In the genomic region with DNA sequence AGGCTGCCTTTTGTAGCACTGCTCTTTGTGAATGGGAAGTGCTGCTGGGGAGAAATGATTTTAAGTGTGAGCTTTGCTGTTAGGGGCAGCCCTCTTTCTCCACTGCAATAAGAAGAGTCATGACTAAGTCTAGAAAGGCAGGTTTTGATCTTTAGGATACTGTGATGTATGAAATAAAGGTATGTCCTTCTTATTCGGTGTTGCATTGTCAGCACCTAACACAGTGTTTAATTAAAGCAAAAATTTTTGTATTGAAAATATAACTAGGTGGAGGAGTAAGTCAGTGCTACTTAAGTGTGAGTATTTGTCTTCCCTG, we compare ENCODE assay signal across 8 cellular contexts.
DNase-seq lines count a peak whose midpoint lies in the region; ATAC-seq and TF ChIP-seq lines count a peak whose summit lies in the region.

No MANE protein-coding gene starts in this region.

- peaks cover 76% of the 10 kb centered on the region for H3K4me1 Mint-ChIP-seq in activated naive CD4-positive, alpha-beta T cell treated with anti-CD3 and anti-CD28 coated beads, Interleukin-2, amount 50 U/mL, for 24 hours
- peaks cover 84% of the 10 kb centered on the region for H3K4me1 Mint-ChIP-seq in activated naive CD8-positive, alpha-beta T cell treated with anti-CD3 and anti-CD28 coated beads, Interleukin-2, amount 50 U/mL, for 24 hours
- peaks cover 46 to 68% of the 10 kb centered on the region in 2 donors for H3K4me1 Mint-ChIP-seq in natural killer cell

- peak overlapping the region; percentile 79 for H3K27ac Mint-ChIP-seq in activated naive CD4-positive, alpha-beta T cell treated with anti-CD3 and anti-CD28 coated beads, Interleukin-2, amount 50 U/mL, for 24 hours
- H3K27ac Mint-ChIP-seq in activated naive CD8-positive, alpha-beta T cell treated with anti-CD3 and anti-CD28 coated beads, Interleukin-2, amount 50 U/mL, for 24 hours = peak overlapping the region; percentile 73
- H3K27ac Mint-ChIP-seq in natural killer cell = peak overlapping the region; percentile 36 to 70

- H3K9me3 ChIP-seq in right atrium auricular region = no peaks in the 10 kb centered on the region

- intact Hi-C loops in natural killer cell (cut with micrococcal nuclease) (no loop called here), left cardiac atrium (cut with DNase I) (no loop called here)

- H3K4me1 ChIP-seq in right atrium auricular region = no peaks in the 10 kb centered on the region

- H3K9me3 Mint-ChIP-seq in activated naive CD4-positive, alpha-beta T cell treated with anti-CD3 and anti-CD28 coated beads, Interleukin-2, amount 50 U/mL, for 24 hours = no peaks in the 10 kb centered on the region
- H3K9me3 Mint-ChIP-seq in activated naive CD8-positive, alpha-beta T cell treated with anti-CD3 and anti-CD28 coated beads, Interleukin-2, amount 50 U/mL, for 24 hours = peaks cover under 1% of the 10 kb centered on the region
- H3K9me3 Mint-ChIP-seq in natural killer cell = no peaks in the 10 kb centered on the region

- DNase-seq in activated naive CD4-positive, alpha-beta T cell treated with Interleukin-2 at 50 U/mL for 16 hours = no peak
- DNase-seq in activated naive CD8-positive, alpha-beta T cell treated with anti-CD3 and anti-CD28 coated beads, Interleukin-2, amount 50 U/mL, for 24 hours = no peak
- DNase-seq in natural killer cell = no peak
- DNase-seq in NCI-H524 (lab: John Stamatoyannopoulos, UW) = no peak
- DNase-seq in right atrium auricular region (ENCODE audit: low spot score) = no peak
- no peak for DNase-seq in left cardiac atrium

- no peak for TF ChIP-seq CTCF in natural killer cell (IDR thresholded peaks at IDR 0.05)
- no peak for TF ChIP-seq CTCF in right atrium auricular region (IDR thresholded peaks at IDR 0.05)

- H3K27me3 ChIP-seq in right atrium auricular region = no peaks in the 10 kb centered on the region

- H3K4me3 Mint-ChIP-seq in activated naive CD4-positive, alpha-beta T cell treated with anti-CD3 and anti-CD28 coated beads, Interleukin-2, amount 50 U/mL, for 24 hours = peak overlapping the region; percentile 63
- H3K4me3 Mint-ChIP-seq in activated naive CD8-positive, alpha-beta T cell treated with anti-CD3 and anti-CD28 coated beads, Interleukin-2, amount 50 U/mL, for 24 hours = no peak overlapping the region
- H3K4me3 Mint-ChIP-seq in natural killer cell = no peak overlapping the region

- no peak overlapping the region for H3K4me3 ChIP-seq in right atrium auricular region

- peak; percentile 25 for ATAC-seq in activated naive CD8-positive, alpha-beta T cell treated with anti-CD3 and anti-CD28 coated beads, Interleukin-2, amount 50 U/mL, for 24 hours
- ATAC-seq in natural killer cell = no peak
- ATAC-seq in HG02610 (IDR thresholded peaks at IDR 0.05; ENCODE audit: unreplicated experiment) = no peak
- no peak for ATAC-seq in left cardiac atrium

- H3K27me3 Mint-ChIP-seq in activated naive CD4-positive, alpha-beta T cell treated with anti-CD3 and anti-CD28 coated beads, Interleukin-2, amount 50 U/mL, for 24 hours = no peaks in the 10 kb centered on the region
- no peaks in the 10 kb centered on the region for H3K27me3 Mint-ChIP-seq in activated naive CD8-positive, alpha-beta T cell treated with anti-CD3 and anti-CD28 coated beads, Interleukin-2, amount 50 U/mL, for 24 hours
- H3K27me3 Mint-ChIP-seq in natural killer cell (ENCODE audit: low read depth in 2 of 2) = no peaks in the 10 kb centered on the region

- peaks cover 6% of the 10 kb centered on the region for H3K36me3 Mint-ChIP-seq in activated naive CD4-positive, alpha-beta T cell treated with anti-CD3 and anti-CD28 coated beads, Interleukin-2, amount 50 U/mL, for 24 hours
- peaks cover 11% of the 10 kb centered on the region for H3K36me3 Mint-ChIP-seq in activated naive CD8-positive, alpha-beta T cell treated with anti-CD3 and anti-CD28 coated beads, Interleukin-2, amount 50 U/mL, for 24 hours (ENCODE audit: low read depth)
- H3K36me3 Mint-ChIP-seq in natural killer cell = no peaks in the 10 kb centered on the region

- H3K36me3 ChIP-seq in right atrium auricular region = no peaks in the 10 kb centered on the region

- no peak overlapping the region for H3K27ac ChIP-seq in right atrium auricular region
